In genomic region chr13:37647038-37647650, GRCh38 we compare ENCODE assay signal across 2 cellular contexts.
A peak's percentile ranks its signal among the peaks of the same experiment; 100 is the strongest.
TF ChIP-seq lines count a peak whose summit lies in the region.

No MANE protein-coding gene starts in this region.

TF ChIP-seq in endothelial cell of umbilical vein, 7 proteins besides CTCF, POLR2A, EP300 and RAD21:
- TF ChIP-seq FOS (IDR thresholded peaks at IDR 0.05; ENCODE audit: borderline replicate concordance, insufficient read depth, low read length): no peak
- TF ChIP-seq EZH2 (IDR thresholded peaks at IDR 0.05; ENCODE audit: borderline replicate concordance, low read depth, low read length, severe bottlenecking): no peak
- TF ChIP-seq POLR2AphosphoS5 (IDR thresholded peaks at IDR 0.05; ENCODE audit: insufficient read depth, low read depth, low read length): no peak
- no peak for TF ChIP-seq MAX (IDR thresholded peaks at IDR 0.05; ENCODE audit: insufficient read depth, insufficient read length)
- TF ChIP-seq MYC (IDR thresholded peaks at IDR 0.05; ENCODE audit: low read depth, low read length): no peak
- TF ChIP-seq GATA2 (IDR thresholded peaks at IDR 0.05; ENCODE audit: insufficient read depth, insufficient read length, low read depth, low read length): no peak
- no peak for TF ChIP-seq JUN (IDR thresholded peaks at IDR 0.05; ENCODE audit: borderline replicate concordance, insufficient read depth, insufficient read length, low read depth)
TF ChIP-seq in endothelial cell of umbilical vein: peak in this region for 0.

TF ChIP-seq in neural cell, 6 proteins besides CTCF, POLR2A, EP300 and RAD21:
- TF ChIP-seq SMC3 (conservative IDR thresholded peaks at IDR 0.05; ENCODE audit: poor library complexity) (no peak), REST (IDR thresholded peaks at IDR 0.05; ENCODE audit: borderline replicate concordance) (peak; percentile 84), POLR2AphosphoS5 (IDR thresholded peaks at IDR 0.05) (peak; percentile 27), TAF1 (IDR thresholded peaks at IDR 0.05; ENCODE audit: low read depth) (no peak), EZH2 (IDR thresholded peaks at IDR 0.05; ENCODE audit: borderline replicate concordance, insufficient read depth, low read length, poor library complexity, severe bottlenecking) (no peak), MXI1 (conservative IDR thresholded peaks at IDR 0.05; ENCODE audit: poor library complexity, severe bottlenecking) (no peak)
